Comparison of ENCODE assay signal across 17 cellular contexts in the genomic region with DNA sequence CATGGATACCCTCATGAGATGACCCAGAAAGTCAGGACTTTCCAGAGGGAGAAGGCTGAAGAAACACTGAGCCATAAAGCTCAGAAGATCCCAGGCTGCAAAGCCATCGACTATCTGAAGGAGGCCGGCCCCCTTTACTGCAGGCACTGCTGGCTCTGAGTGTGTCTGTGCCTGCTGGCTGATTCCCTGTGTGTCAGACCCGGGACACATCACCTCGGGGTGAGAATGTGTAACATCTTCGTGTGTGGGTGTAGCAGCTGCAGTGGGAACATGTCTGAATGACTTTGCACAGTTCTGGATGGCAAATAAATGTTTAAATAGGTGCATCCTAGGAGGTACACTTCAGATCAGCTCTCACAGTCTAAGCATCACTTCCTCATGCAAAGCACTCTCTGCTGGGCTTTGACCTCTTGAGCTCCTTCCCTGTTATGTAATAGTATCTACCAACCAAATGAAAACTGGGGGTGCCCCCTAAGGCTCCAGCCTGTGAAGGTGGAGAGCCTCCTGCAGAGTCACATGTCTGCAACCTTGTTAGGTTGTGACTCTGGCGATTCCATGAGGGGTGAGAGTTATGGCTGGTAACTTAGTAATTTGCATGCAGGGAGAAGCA.
A peak's percentile ranks its signal among the peaks of the same experiment; 100 is the strongest.
DNase-seq lines count a peak whose midpoint lies in the region; ATAC-seq, FAIRE-seq and TF ChIP-seq lines count a peak whose summit lies in the region.
"Had no signal": no experiment of that assay in that cellular context is flagged by ENCODE, and none has a peak within 500 bp of the region (broad histone marks: within the 10 kb centered on the region; RNA-seq: fewer than 3 reads in every experiment).

No MANE protein-coding gene starts in this region.

- H3K4me1 ChIP-seq in OCI-LY7 (ENCODE audit: insufficient read depth, low read length, poor library complexity, severe bottlenecking) (peaks cover 19% of the 10 kb centered on the region), lung (ENCODE audit: control insufficient read depth in 2 of 2, insufficient read depth in 2 of 2, low read length in 2 of 2) (no peaks in the 10 kb centered on the region), smooth muscle cell (ENCODE audit: low read depth) (no peaks in the 10 kb centered on the region), psoas muscle (no peaks in the 10 kb centered on the region)
- H3K4me1 ChIP-seq: Caco-2 had no signal

- ATAC-seq in lung (ENCODE audit: insufficient read depth, low FRiP score) (no peak), GM21529 (IDR thresholded peaks at IDR 0.05; ENCODE audit: unreplicated experiment) (no peak), psoas muscle (no peak)
- ATAC-seq: Panc1, Right ventricle myocardium inferior had no signal

- H3K36me3 ChIP-seq in OCI-LY7 (ENCODE audit: insufficient read depth, low read length): no peaks in the 10 kb centered on the region
- H3K36me3 ChIP-seq in lung (ENCODE audit: control insufficient read depth in 2 of 2, insufficient read depth in 2 of 2, low read length in 2 of 2): no peaks in the 10 kb centered on the region
- H3K36me3 ChIP-seq in smooth muscle cell (ENCODE audit: low read depth): no peaks in the 10 kb centered on the region
- H3K36me3 ChIP-seq in psoas muscle (ENCODE audit: insufficient read depth in 1 of 2, low read depth in 1 of 2): no peaks in the 10 kb centered on the region

- no TSS peak for BruUV-seq in OCI-LY7 (replicated peaks; lab: Mats Ljungman, UMichigan)

- POLR2A ChIA-PET in OCI-LY7 (lab: Charles Lee): no interaction called here

- TF ChIP-seq POLR2A in GM12891 (IDR thresholded peaks at IDR 0.05; ENCODE audit: low read depth, low read length): no peak

- CTCF ChIA-PET in OCI-LY7 (lab: Charles Lee; ENCODE audit: unreplicated experiment): no interaction called here

- H3K9ac ChIP-seq in smooth muscle cell (ENCODE audit: low read depth): no peak overlapping the region

- peak; percentile 31 for FAIRE-seq in GM12891 (lab: Jason Lieb, UNC)
- FAIRE-seq: GM12892, HTR-8/SVneo had no signal

- TF ChIP-seq CTCF in OCI-LY7 (conservative IDR thresholded peaks at IDR 0.05; ENCODE audit: low read length) (no peak), lung (IDR thresholded peaks at IDR 0.05; ENCODE audit: control extremely low read depth, extremely low read depth) (no peak), smooth muscle cell (IDR thresholded peaks at IDR 0.05; ENCODE audit: borderline replicate concordance, insufficient read depth, poor library complexity, severe bottlenecking) (no peak), psoas muscle (IDR thresholded peaks at IDR 0.05) (no peak)

- no peaks in the 10 kb centered on the region for H3K9me3 ChIP-seq in OCI-LY7 (ENCODE audit: low read length)
- H3K9me3 ChIP-seq in lung (ENCODE audit: control insufficient read depth in 2 of 2, insufficient read depth in 1 of 2, low read length in 1 of 2): peaks cover 0 to 2% of the 10 kb centered on the region in 2 donors
- no peaks in the 10 kb centered on the region for H3K9me3 ChIP-seq in smooth muscle cell (replicated peaks; ENCODE audit: low read depth)
- no peaks in the 10 kb centered on the region for H3K9me3 ChIP-seq in psoas muscle
- H3K9me3 ChIP-seq: Caco-2 had no signal

- H3K79me2 ChIP-seq in OCI-LY7 (ENCODE audit: insufficient read depth, low read depth, low read length) (no peaks in the 10 kb centered on the region), smooth muscle cell (ENCODE audit: low read depth) (no peaks in the 10 kb centered on the region)

- H3K27me3 ChIP-seq in lung (ENCODE audit: control insufficient read depth, insufficient read depth) (no peaks in the 10 kb centered on the region), smooth muscle cell (ENCODE audit: low read depth) (no peaks in the 10 kb centered on the region), psoas muscle (ENCODE audit: insufficient read depth in 3 of 3, low read length in 2 of 3) (peaks cover 0 to 6% (median 5%) of the 10 kb centered on the region in 3 donors)

- H4K20me1 ChIP-seq in OCI-LY7 (ENCODE audit: insufficient read depth, low read length) (no peaks in the 10 kb centered on the region), smooth muscle cell (ENCODE audit: low read depth) (no peaks in the 10 kb centered on the region)

- H3K27ac ChIP-seq in OCI-LY7 (ENCODE audit: low read depth, low read length, poor library complexity, severe bottlenecking) (no peak overlapping the region), lung (ENCODE audit: low read depth in 1 of 2, low read length in 1 of 2) (no peak overlapping the region), smooth muscle cell (ENCODE audit: low read depth) (peak overlapping the region; percentile 45), psoas muscle (no peak overlapping the region)

- intact Hi-C loops in OCI-LY7 (cut with micrococcal nuclease; ENCODE audit: unreplicated experiment): no loop called here
- intact Hi-C loops in psoas muscle (cut with DNase I): no loop called here

- H3K4me3 ChIP-seq in OCI-LY7 (ENCODE audit: low read depth, low read length, poor library complexity, severe bottlenecking): peak overlapping the region; percentile 9
- no peak overlapping the region for H3K4me3 ChIP-seq in lung
- H3K4me3 ChIP-seq in smooth muscle cell: no peak overlapping the region
- no peak overlapping the region for H3K4me3 ChIP-seq in psoas muscle

- H3K4me2 ChIP-seq in OCI-LY7 (ENCODE audit: low read length): peak overlapping the region; percentile 25; the same call in 1 of the 2 replicates
- H3K4me2 ChIP-seq in smooth muscle cell: no peak overlapping the region

- WGBS in lung, 2 donors: 54 to 65% methylated on average over 6 of the region's 6 CpGs
- WGBS in smooth muscle cell (ENCODE audit: low lambda C conversion rate): 46% methylated on average over 6 of the region's 6 CpGs
- WGBS in psoas muscle, 3 donors: 28 to 35% (median 30%) methylated on average over 6 of the region's 6 CpGs

- H2AFZ ChIP-seq in OCI-LY7 (ENCODE audit: low read length): peak overlapping the region; percentile 74
- no peak overlapping the region for H2AFZ ChIP-seq in smooth muscle cell (ENCODE audit: low read depth)

- DNase-seq in GM12891 (ENCODE audit: insufficient read length, low spot score) (no peak), OCI-LY7 (ENCODE audit: low spot score) (peak; percentile 55), lung (ENCODE audit: low spot score) (peak; percentile 16), smooth muscle cell (lab: John Stamatoyannopoulos, UW; ENCODE audit: unreplicated experiment) (no peak), activated T-cell treated with anti-CD3 and anti-CD28 coated beads for 4 hours (no peak), psoas muscle (no peak)
- DNase-seq: Caco-2, HCEC 1CT, MV-4-11, NCI-H1417 treated with DMSO at 0.1 percent for 48 hours, NCI-H2081 treated with DMSO at 0.1 percent for 48 hours, NCI-H226 had no signal

- no peaks in the 10 kb centered on the region for H3F3A ChIP-seq in smooth muscle cell (ENCODE audit: low read depth)

- no peaks in the 10 kb centered on the region for H3K9me2 ChIP-seq in OCI-LY7 (ENCODE audit: insufficient read depth, low read length)

TF ChIP-seq in GM12891, 5 proteins besides CTCF, POLR2A, EP300 and RAD21:
- no peak for TF ChIP-seq PAX5 (IDR thresholded peaks at IDR 0.05; ENCODE audit: insufficient read depth, low read length, severe bottlenecking)

Comparison
In these comparisons a context has a peak if more than half of its experiments do, and no peak if none do; other contexts are left out.
1. DNase-seq: peak in OCI-LY7 (single experiment) and lung (single experiment); none in GM12891 (single experiment), smooth muscle cell (single experiment), activated T-cell treated with anti-CD3 and anti-CD28 coated beads for 4 hours (single experiment) and psoas muscle (0 of 2).